16 cellular contexts compared by ENCODE assay signal in the genomic region with DNA sequence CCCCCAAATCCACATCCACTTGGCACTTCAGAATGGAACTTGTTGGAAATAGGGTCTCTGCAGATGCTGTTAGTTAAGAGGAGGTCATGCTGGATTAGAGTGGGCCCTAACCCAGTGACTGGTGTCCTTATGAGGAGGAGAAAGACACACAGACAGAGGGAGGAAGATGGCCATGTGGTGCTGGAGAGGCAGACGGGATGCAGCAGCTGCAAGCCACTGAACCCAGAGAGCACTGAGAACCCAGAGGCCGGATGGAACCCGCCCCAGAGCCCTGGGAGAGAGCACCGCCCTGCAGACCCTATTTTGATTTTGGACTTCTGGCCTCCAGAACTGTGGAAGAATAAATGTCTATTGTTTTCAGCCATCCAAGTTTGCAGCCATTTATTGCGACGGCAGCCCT. TPM values are rescaled to one million over a fixed set of nuclear protein-coding genes. Genes with fewer than 3 reads are reported as not detected.
DNase-seq lines count a peak whose midpoint lies in the region; ATAC-seq and TF ChIP-seq lines count a peak whose summit lies in the region.
"Had no signal": no experiment of that assay in that cellular context is flagged by ENCODE, and none has a peak within 500 bp of the region (broad histone marks: within the 10 kb centered on the region; RNA-seq: fewer than 3 reads in every experiment).

No MANE protein-coding gene starts in this region.

- DNase-seq in activated CD8-positive, alpha-beta memory T cell treated with anti-CD3 and anti-CD28 coated beads for 24 hours = peak; percentile 30
- no peak for DNase-seq in activated CD8-positive, alpha-beta memory T cell treated with anti-CD3 and anti-CD28 coated beads, Interleukin-2, amount 10 ng/mL, durations not matched to agents 7 days and 5 days
- DNase-seq in adipocyte (ENCODE audit: low read depth) = no peak
- DNase-seq in myocyte (ENCODE audit: low read depth) = peak; percentile 79
- DNase-seq in AG08396 (ENCODE audit: low spot score) = no peak
- no peak for DNase-seq in NCI-H226
- no peak for DNase-seq in mucosa of descending colon
- DNase-seq: DMS53, Kasumi-1, NCI-H1417 treated with DMSO at 0.1 percent for 48 hours, NCI-H2029 treated with DMSO at 0.1 percent for 48 hours, NCI-H2227 treated with DMSO at 0.1 percent for 48 hours had no signal

- no peaks in the 10 kb centered on the region for H3K27me3 ChIP-seq in adipocyte (replicated peaks; ENCODE audit: control insufficient read depth, insufficient read depth, low read length)
- H3K27me3 ChIP-seq: Peyer's patch had no signal

- H3K27ac Mint-ChIP-seq in activated CD8-positive, alpha-beta memory T cell treated with anti-CD3 and anti-CD28 coated beads, Interleukin-2, amount 10 ng/mL, durations not matched to agents 7 days and 5 days = no peak overlapping the region

- H3K36me3 Mint-ChIP-seq in activated CD8-positive, alpha-beta memory T cell treated with anti-CD3 and anti-CD28 coated beads, Interleukin-2, amount 10 ng/mL, durations not matched to agents 7 days and 5 days = no peaks in the 10 kb centered on the region

- H3K9me3 ChIP-seq in adipocyte (ENCODE audit: control insufficient read depth, low read length) = no peaks in the 10 kb centered on the region
- H3K9me3 ChIP-seq in mucosa of descending colon = no peaks in the 10 kb centered on the region
- H3K9me3 ChIP-seq: HAP-1, Peyer's patch had no signal

- H3K27me3 Mint-ChIP-seq in activated CD8-positive, alpha-beta memory T cell treated with anti-CD3 and anti-CD28 coated beads, Interleukin-2, amount 10 ng/mL, durations not matched to agents 7 days and 5 days = no peaks in the 10 kb centered on the region

- no peak for TF ChIP-seq CTCF in mucosa of descending colon (IDR thresholded peaks at IDR 0.05)

- H3K9ac ChIP-seq in adipocyte (ENCODE audit: low read length) = peak overlapping the region; percentile 59

- H3K36me3 ChIP-seq in adipocyte (ENCODE audit: control insufficient read depth, insufficient read depth, low read length, severe bottlenecking) (no peaks in the 10 kb centered on the region), mucosa of descending colon (ENCODE audit: low read depth) (no peaks in the 10 kb centered on the region)
- H3K36me3 ChIP-seq: HAP-1, Peyer's patch had no signal

- no peak for ATAC-seq in activated CD8-positive, alpha-beta memory T cell treated with anti-CD3 and anti-CD28 coated beads, Interleukin-2, amount 10 ng/mL, durations not matched to agents 7 days and 5 days
- no peak for ATAC-seq in GM18519 (IDR thresholded peaks at IDR 0.05; ENCODE audit: low FRiP score, unreplicated experiment)
- no peak for ATAC-seq in mucosa of descending colon

- H3K4me1 Mint-ChIP-seq in activated CD8-positive, alpha-beta memory T cell treated with anti-CD3 and anti-CD28 coated beads, Interleukin-2, amount 10 ng/mL, durations not matched to agents 7 days and 5 days = peaks cover 14% of the 10 kb centered on the region

- peaks cover 35% of the 10 kb centered on the region for H3K4me1 ChIP-seq in adipocyte (ENCODE audit: control insufficient read depth, insufficient read depth, low read length)
- no peaks in the 10 kb centered on the region for H3K4me1 ChIP-seq in mucosa of descending colon (ENCODE audit: low read depth)
- H3K4me1 ChIP-seq: HAP-1, Peyer's patch had no signal

- no peaks in the 10 kb centered on the region for H3K9me3 Mint-ChIP-seq in activated CD8-positive, alpha-beta memory T cell treated with anti-CD3 and anti-CD28 coated beads, Interleukin-2, amount 10 ng/mL, durations not matched to agents 7 days and 5 days (ENCODE audit: low read depth)

- intact Hi-C loops in mucosa of descending colon (cut with DNase I, micrococcal nuclease) = no loop called here

- no peak overlapping the region for H3K4me3 Mint-ChIP-seq in activated CD8-positive, alpha-beta memory T cell treated with anti-CD3 and anti-CD28 coated beads, Interleukin-2, amount 10 ng/mL, durations not matched to agents 7 days and 5 days

- H3K4me3 ChIP-seq in adipocyte (ENCODE audit: low read length) (peak overlapping the region; percentile 70), mucosa of descending colon (no peak overlapping the region)
- H3K4me3 ChIP-seq: HAP-1, Peyer's patch had no signal

- CTCF ChIA-PET in activated CD8-positive, alpha-beta memory T cell treated with anti-CD3 and anti-CD28 coated beads, Interleukin-2, amount 10 ng/mL, durations not matched to agents 7 days and 5 days (lab: Charles Lee) = no interaction called here

RNA-seq across cellular contexts. Expression of gene EBF3, which starts 58.0 kb away (rescaled TPM):
- total RNA-seq in activated CD8-positive, alpha-beta memory T cell treated with anti-CD3 and anti-CD28 coated beads, Interleukin-2, amount 10 ng/mL, durations not matched to agents 7 days and 5 days = not detected
- total RNA-seq in myocyte (21.9 and 32.2 TPM in 2 replicates), mucosa of descending colon (1 to 10 TPM in 1 of 3 donors, under 1 TPM in 2; 0.23 to 2.8 (median 0.89) TPM)
- polyA plus RNA-seq in myocyte (2012) = 10.7 TPM
- total RNA-seq: A172 had no signal

Comparison
In these comparisons a context has a peak if more than half of its experiments do, and no peak if none do; other contexts are left out.
1. DNase-seq: peak in activated CD8-positive, alpha-beta memory T cell treated with anti-CD3 and anti-CD28 coated beads for 24 hours (single experiment) and myocyte (single experiment); none in activated CD8-positive, alpha-beta memory T cell treated with anti-CD3 and anti-CD28 coated beads, Interleukin-2, amount 10 ng/mL, durations not matched to agents 7 days and 5 days (single experiment), adipocyte (single experiment), AG08396 (single experiment), NCI-H226 (single experiment) and mucosa of descending colon (0 of 3).